In genomic region chr4:127965803-127966175, GRCh38 we compare ENCODE assay signal across 1 cellular context.
A peak's percentile ranks its signal among the peaks of the same experiment; 100 is the strongest.
TF ChIP-seq lines count a peak whose summit lies in the region.

No MANE protein-coding gene starts in this region.

TF ChIP-seq in GM12878, 131 proteins besides CTCF, POLR2A, EP300 and RAD21 (continued from another document):
- TF ChIP-seq RAD51 (IDR thresholded peaks at IDR 0.05), result no peak
- TF ChIP-seq LARP7 (IDR thresholded peaks at IDR 0.05), result 0 out of 2 replicates have a peak, but pooled peaks have one; percentile 51
- TF ChIP-seq HDGF (IDR thresholded peaks at IDR 0.05), result no peak
- TF ChIP-seq PML (IDR thresholded peaks at IDR 0.05; ENCODE audit: low read length), result peak; percentile 23; the same call in 1 of the 2 replicates
- TF ChIP-seq ATF7 (IDR thresholded peaks at IDR 0.05; ENCODE audit: low read depth), result peak; percentile 54; the same call in 1 of the 2 replicates
- TF ChIP-seq RELB (IDR thresholded peaks at IDR 0.05; ENCODE audit: low read depth), result no peak
- TF ChIP-seq ZBTB11 (CRISPR knock-in tag; IDR thresholded peaks at IDR 0.05), result no peak
- 0 out of 2 replicates have a peak, but pooled peaks have one; percentile 6 for TF ChIP-seq GATAD2B (conservative IDR thresholded peaks at IDR 0.05; ENCODE audit: low read depth)
- TF ChIP-seq BMI1 (IDR thresholded peaks at IDR 0.05; ENCODE audit: borderline replicate concordance), result no peak
TF ChIP-seq in GM12878: peak in this region for 11.
